13 cellular contexts compared by ENCODE assay signal in the genomic region with DNA sequence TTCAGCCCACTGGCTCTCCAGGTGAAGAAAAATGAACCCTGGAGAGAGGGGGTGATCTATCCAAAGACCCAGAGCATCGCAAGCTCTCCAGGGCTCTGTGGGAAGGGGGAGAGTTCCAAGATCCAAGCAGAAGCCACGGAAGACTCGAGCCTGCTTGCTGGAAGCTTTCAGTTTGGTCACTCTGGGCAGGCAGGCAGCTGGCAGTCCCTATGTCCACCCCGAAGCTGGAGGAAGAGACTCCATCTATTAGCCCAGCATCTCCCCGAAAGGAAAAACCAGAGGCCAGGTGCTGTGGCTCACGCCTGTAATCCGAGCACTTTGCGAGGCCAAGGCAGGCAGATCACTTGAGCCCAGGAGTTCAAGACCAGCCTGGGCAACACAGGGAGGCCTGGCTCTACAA. TPM values are rescaled to one million over a fixed set of nuclear protein-coding genes. Genes with fewer than 3 reads are reported as not detected.
DNase-seq lines count a peak whose midpoint lies in the region; ATAC-seq and TF ChIP-seq lines count a peak whose summit lies in the region.
"Had no signal": no experiment of that assay in that cellular context is flagged by ENCODE, and none has a peak within 500 bp of the region (broad histone marks: within the 10 kb centered on the region; RNA-seq: fewer than 3 reads in every experiment).

No MANE protein-coding gene starts in this region.

- 68% methylated on average over 8 of the region's 8 CpGs for WGBS in right cardiac atrium
- WGBS in gastroesophageal sphincter (ENCODE audit: low coverage in 1 of 2), 2 donors = 51 to 55% methylated on average over 3 to 5 of the region's 8 CpGs

- H3K9me3 ChIP-seq in right cardiac atrium (ENCODE audit: control insufficient read depth, low read length) = no peaks in the 10 kb centered on the region
- H3K9me3 ChIP-seq in gastroesophageal sphincter = no peaks in the 10 kb centered on the region
- no peaks in the 10 kb centered on the region for H3K9me3 ChIP-seq in mucosa of descending colon

- ATAC-seq in right cardiac atrium (no peak), Right ventricle myocardium inferior (no peak), gastroesophageal sphincter (no peak), sciatic nerve (peak; percentile 16), mucosa of descending colon (no peak)
- ATAC-seq: stimulated activated naive CD8-positive, alpha-beta T cell treated with anti-CD3 and anti-CD28 coated beads, Interleukin-15, amount 100 ng/mL, for 72 hours had no signal

- no peaks in the 10 kb centered on the region for H3K4me1 ChIP-seq in right cardiac atrium (ENCODE audit: control insufficient read depth, insufficient read depth, low read length)
- H3K4me1 ChIP-seq in gastroesophageal sphincter = peaks cover 0 to 57% (median 7%) of the 10 kb centered on the region in 3 donors
- H3K4me1 ChIP-seq in mucosa of descending colon (ENCODE audit: low read depth) = no peaks in the 10 kb centered on the region

- H3K4me3 ChIP-seq in right cardiac atrium (ENCODE audit: low read length) (no peak overlapping the region), gastroesophageal sphincter (no peak overlapping the region), mucosa of descending colon (no peak overlapping the region)

- TF ChIP-seq EP300 in gastroesophageal sphincter (IDR thresholded peaks at IDR 0.05) = no peak

- H3K36me3 ChIP-seq in gastroesophageal sphincter = no peaks in the 10 kb centered on the region
- H3K36me3 ChIP-seq in mucosa of descending colon (ENCODE audit: low read depth) = no peaks in the 10 kb centered on the region

- intact Hi-C loops in right cardiac atrium (cut with DNase I) = no loop called here
- intact Hi-C loops in Right ventricle myocardium inferior (cut with DNase I) = loop anchor here (5.0 kb wide), 1 partner anchor 35 kb away; no protein-coding TSS in a partner anchor
- intact Hi-C loops in sciatic nerve (cut with DNase I) = no loop called here
- intact Hi-C loops in mucosa of descending colon (cut with DNase I, micrococcal nuclease) = no loop called here

- DNase-seq in right cardiac atrium (peak in 1 of 3 donors; percentile 57), Right ventricle myocardium inferior (ENCODE audit: missing footprints) (no peak), sciatic nerve (ENCODE audit: low spot score) (peak; percentile 49), mucosa of descending colon (no peak), kidney glomerular epithelial cell (lab: John Stamatoyannopoulos, UW) (no peak), midbrain (lab: John Stamatoyannopoulos, UW) (no peak), NCI-H1417 treated with DMSO at 0.1 percent for 48 hours (lab: John Stamatoyannopoulos, UW) (no peak)
- DNase-seq: activated naive CD4-positive, alpha-beta T cell treated with anti-CD3 and anti-CD28 coated beads, Interleukin-2, amount 50 U/mL, for 16 hours; MV-4-11; small intestine; stimulated activated naive CD8-positive, alpha-beta T cell treated with anti-CD3 and anti-CD28 coated beads, Interleukin-15, amount 100 ng/mL, for 72 hours had no signal

- TF ChIP-seq CTCF in gastroesophageal sphincter (IDR thresholded peaks at IDR 0.05) (no peak), mucosa of descending colon (IDR thresholded peaks at IDR 0.05) (no peak)

- H3K27me3 ChIP-seq in right cardiac atrium (ENCODE audit: control insufficient read depth, insufficient read depth) (no peaks in the 10 kb centered on the region), gastroesophageal sphincter (no peaks in the 10 kb centered on the region)

- TF ChIP-seq POLR2A in gastroesophageal sphincter (IDR thresholded peaks at IDR 0.05) = no peak

- H3K27ac ChIP-seq in right cardiac atrium (ENCODE audit: low read length) (peak overlapping the region; percentile 70), gastroesophageal sphincter (peak overlapping the region in 3 of 4 donors; percentile 31 to 85 (median 80))
- H3K27ac ChIP-seq: VCaP had no signal

RNA-seq across cellular contexts. Expression of a gene that starts 10.7 kb away (rescaled TPM):
- total RNA-seq in right cardiac atrium (100 to 1,000 TPM; 440 to 896 (median 629) TPM), Right ventricle myocardium inferior (517 TPM), gastroesophageal sphincter (100 to 1,000 TPM; 194 to 521 (median 352) TPM), sciatic nerve (3,484 TPM), mucosa of descending colon (100 to 1,000 TPM in 2 of 3 donors, 10 to 100 TPM in 1; 78.0 to 410 (median 227) TPM)
- polyA plus RNA-seq in right cardiac atrium = 301 TPM
